ENCODE assay signal across 2 cellular contexts in genomic region chr2:10554961-10555809, GRCh38.
TF ChIP-seq lines count a peak whose summit lies in the region.

No MANE protein-coding gene starts in this region.

TF ChIP-seq in IMR-90, 13 proteins besides CTCF, POLR2A, EP300 and RAD21 (continued from another document):
- TF ChIP-seq USF2 (IDR thresholded peaks at IDR 0.05; ENCODE audit: low read depth, low read length) (no peak), RFX5 (IDR thresholded peaks at IDR 0.05; ENCODE audit: low read depth, low read length) (no peak), MXI1 (IDR thresholded peaks at IDR 0.05; ENCODE audit: borderline replicate concordance, low read depth, low read length) (no peak), MAZ (IDR thresholded peaks at IDR 0.05; ENCODE audit: borderline replicate concordance, low read depth, low read length) (no peak), BHLHE40 (IDR thresholded peaks at IDR 0.05; ENCODE audit: low read depth, low read length) (no peak), MAFK (IDR thresholded peaks at IDR 0.05; ENCODE audit: low read depth, low read length) (no peak), RCOR1 (IDR thresholded peaks at IDR 0.05; ENCODE audit: insufficient replicate concordance, low read length) (no peak), CHD1 (IDR thresholded peaks at IDR 0.05; ENCODE audit: low read depth, low read length) (no peak), FOS (IDR thresholded peaks at IDR 0.05; ENCODE audit: low read depth, low read length) (no peak), ELK1 (IDR thresholded peaks at IDR 0.05; ENCODE audit: borderline replicate concordance, low read depth, low read length) (no peak), CEBPB (IDR thresholded peaks at IDR 0.05; ENCODE audit: low read depth, low read length) (no peak), NFE2L2 (IDR thresholded peaks at IDR 0.05; ENCODE audit: low read depth, low read length) (no peak)

TF ChIP-seq in endothelial cell of umbilical vein, 7 proteins besides CTCF, POLR2A, EP300 and RAD21:
- TF ChIP-seq MAX (IDR thresholded peaks at IDR 0.05; ENCODE audit: insufficient read depth, insufficient read length) (no peak), MYC (IDR thresholded peaks at IDR 0.05; ENCODE audit: low read depth, low read length) (no peak), FOS (IDR thresholded peaks at IDR 0.05; ENCODE audit: borderline replicate concordance, insufficient read depth, low read length) (no peak), POLR2AphosphoS5 (IDR thresholded peaks at IDR 0.05; ENCODE audit: insufficient read depth, low read depth, low read length) (no peak), JUN (IDR thresholded peaks at IDR 0.05; ENCODE audit: borderline replicate concordance, insufficient read depth, insufficient read length, low read depth) (no peak), GATA2 (IDR thresholded peaks at IDR 0.05; ENCODE audit: insufficient read depth, insufficient read length, low read depth, low read length) (no peak), EZH2 (IDR thresholded peaks at IDR 0.05; ENCODE audit: borderline replicate concordance, low read depth, low read length, severe bottlenecking) (no peak)
TF ChIP-seq in endothelial cell of umbilical vein: peak in this region for 0.
